Comparison of ENCODE assay signal across 13 cellular contexts in genomic region chr10:98344589-98345038, GRCh38.
DNase-seq lines count a peak whose midpoint lies in the region; ATAC-seq and TF ChIP-seq lines count a peak whose summit lies in the region.
"Had no signal": no experiment of that assay in that cellular context is flagged by ENCODE, and none has a peak within 500 bp of the region (broad histone marks: within the 10 kb centered on the region; RNA-seq: fewer than 3 reads in every experiment).

No MANE protein-coding gene starts in this region.

- peak; percentile 96 for DNase-seq in MG63
- DNase-seq in choroid plexus epithelial cell (ENCODE audit: low read depth) = peak; percentile 87
- peak; percentile 63 to 67 (median 66) for DNase-seq in right lobe of liver
- peak in 1 of 2 donors; percentile 52 for DNase-seq in upper lobe of left lung
- DNase-seq in H4 (ENCODE audit: low spot score) = no peak
- DNase-seq: activated B cell treated with CpG ODN at 0.5 μM for 24 hours; activated naive CD4-positive, alpha-beta T cell treated with anti-CD3 and anti-CD28 coated beads, Interleukin-2, amount 10 ng/mL, durations not matched to agents 7 days and 5 days; mesendoderm; OCI-M1; substantia nigra had no signal

- H3K4me1 ChIP-seq in right lobe of liver (no peaks in the 10 kb centered on the region), upper lobe of left lung (peaks cover 0 to 16% (median 9%) of the 10 kb centered on the region in 4 donors)

- TF ChIP-seq EP300 in upper lobe of left lung (IDR thresholded peaks at IDR 0.05) = no peak

- H3K27me3 ChIP-seq in MG63 (no peaks in the 10 kb centered on the region), right lobe of liver (no peaks in the 10 kb centered on the region), upper lobe of left lung (no peaks in the 10 kb centered on the region)

- H3K4me3 ChIP-seq in MG63 = no peak overlapping the region
- no peak overlapping the region for H3K4me3 ChIP-seq in choroid plexus epithelial cell (ENCODE audit: low read depth, low read length)
- no peak overlapping the region for H3K4me3 ChIP-seq in right lobe of liver
- no peak overlapping the region for H3K4me3 ChIP-seq in upper lobe of left lung

- no peak for TF ChIP-seq POLR2A in right lobe of liver (IDR thresholded peaks at IDR 0.05)
- TF ChIP-seq POLR2A in upper lobe of left lung (IDR thresholded peaks at IDR 0.05) = no peak

- intact Hi-C loops in right lobe of liver (cut with DNase I) = no loop called here

- 40% methylated on average over 6 of the region's 6 CpGs for WGBS in right lobe of liver (ENCODE audit: insufficient coverage, low coverage, low lambda C conversion rate, missing lambda C conversion rate)
- WGBS in upper lobe of left lung, 2 donors = 32 to 33% methylated on average over 6 of the region's 6 CpGs

- H3K36me3 ChIP-seq in MG63 (no peaks in the 10 kb centered on the region), right lobe of liver (no peaks in the 10 kb centered on the region), upper lobe of left lung (no peaks in the 10 kb centered on the region)

- TF ChIP-seq CTCF in choroid plexus epithelial cell (conservative IDR thresholded peaks at IDR 0.05; ENCODE audit: low read depth, low read length) (no peak), right lobe of liver (IDR thresholded peaks at IDR 0.05) (no peak), upper lobe of left lung (IDR thresholded peaks at IDR 0.05) (no peak)

- ATAC-seq in right lobe of liver = peak; percentile 81 to 89 (median 83)
- ATAC-seq in upper lobe of left lung (ENCODE audit: low FRiP score in 2 of 2) = peak; percentile 54 to 80
- ATAC-seq in SK-N-SH treated with all-trans-retinoic acid at 6 μM for 48 hours = no peak
- no peak for ATAC-seq in HG02852 (IDR thresholded peaks at IDR 0.05; ENCODE audit: unreplicated experiment)
- no peak for ATAC-seq in GM21447 (IDR thresholded peaks at IDR 0.05; ENCODE audit: unreplicated experiment)

- no peak overlapping the region for H3K27ac ChIP-seq in right lobe of liver
- H3K27ac ChIP-seq in upper lobe of left lung = no peak overlapping the region

- H3K9me3 ChIP-seq in MG63 (peaks cover 11% of the 10 kb centered on the region), right lobe of liver (no peaks in the 10 kb centered on the region), upper lobe of left lung (peaks cover 0 to 16% (median 10%) of the 10 kb centered on the region in 4 donors)

TF ChIP-seq in SK-N-SH treated with all-trans-retinoic acid at 6 μM for 48 hours, 23 proteins besides CTCF, POLR2A, EP300 and RAD21:
- TF ChIP-seq CSDC2 (CRISPR knock-in tag; IDR thresholded peaks at IDR 0.05) (no peak), TOX (CRISPR knock-in tag; IDR thresholded peaks at IDR 0.05; ENCODE audit: borderline replicate concordance) (no peak), ZFP30 (CRISPR knock-in tag; IDR thresholded peaks at IDR 0.05) (no peak), ZFP3 (CRISPR knock-in tag; IDR thresholded peaks at IDR 0.05) (no peak), TSHZ2 (CRISPR knock-in tag; IDR thresholded peaks at IDR 0.05) (no peak), ZC3H10 (CRISPR knock-in tag; IDR thresholded peaks at IDR 0.05) (no peak), BACH2 (CRISPR knock-in tag; IDR thresholded peaks at IDR 0.05; ENCODE audit: borderline replicate concordance) (no peak), TCF4 (CRISPR knock-in tag; IDR thresholded peaks at IDR 0.05; ENCODE audit: borderline replicate concordance) (no peak), CSRNP3 (CRISPR knock-in tag; IDR thresholded peaks at IDR 0.05) (no peak), ISL1 (CRISPR knock-in tag; IDR thresholded peaks at IDR 0.05) (no peak), ARNTL (CRISPR knock-in tag; IDR thresholded peaks at IDR 0.05; ENCODE audit: borderline replicate concordance, low read depth) (no peak), GLIS3 (CRISPR knock-in tag; IDR thresholded peaks at IDR 0.05) (no peak), ZNF8 (CRISPR knock-in tag; IDR thresholded peaks at IDR 0.05) (no peak), RARB (CRISPR knock-in tag; IDR thresholded peaks at IDR 0.05) (no peak), OSR1 (CRISPR knock-in tag; IDR thresholded peaks at IDR 0.05) (no peak), ZNF565 (CRISPR knock-in tag; conservative IDR thresholded peaks at IDR 0.05; ENCODE audit: low read depth) (no peak), ZNF70 (CRISPR knock-in tag; IDR thresholded peaks at IDR 0.05) (no peak)
- TF ChIP-seq, protein P1, sequence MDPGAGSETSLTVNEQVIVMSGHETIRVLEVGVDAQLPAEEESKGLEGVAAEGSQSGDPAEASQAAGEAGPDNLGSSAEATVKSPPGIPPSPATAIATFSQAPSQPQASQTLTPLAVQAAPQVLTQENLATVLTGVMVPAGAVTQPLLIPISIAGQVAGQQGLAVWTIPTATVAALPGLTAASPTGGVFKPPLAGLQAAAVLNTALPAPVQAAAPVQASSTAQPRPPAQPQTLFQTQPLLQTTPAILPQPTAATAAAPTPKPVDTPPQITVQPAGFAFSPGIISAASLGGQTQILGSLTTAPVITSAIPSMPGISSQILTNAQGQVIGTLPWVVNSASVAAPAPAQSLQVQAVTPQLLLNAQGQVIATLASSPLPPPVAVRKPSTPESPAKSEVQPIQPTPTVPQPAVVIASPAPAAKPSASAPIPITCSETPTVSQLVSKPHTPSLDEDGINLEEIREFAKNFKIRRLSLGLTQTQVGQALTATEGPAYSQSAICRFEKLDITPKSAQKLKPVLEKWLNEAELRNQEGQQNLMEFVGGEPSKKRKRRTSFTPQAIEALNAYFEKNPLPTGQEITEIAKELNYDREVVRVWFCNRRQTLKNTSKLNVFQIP (CRISPR knock-in tag; IDR thresholded peaks at IDR 0.05; ENCODE audit: borderline replicate concordance, low read depth) = no peak
- TF ChIP-seq, protein P2, sequence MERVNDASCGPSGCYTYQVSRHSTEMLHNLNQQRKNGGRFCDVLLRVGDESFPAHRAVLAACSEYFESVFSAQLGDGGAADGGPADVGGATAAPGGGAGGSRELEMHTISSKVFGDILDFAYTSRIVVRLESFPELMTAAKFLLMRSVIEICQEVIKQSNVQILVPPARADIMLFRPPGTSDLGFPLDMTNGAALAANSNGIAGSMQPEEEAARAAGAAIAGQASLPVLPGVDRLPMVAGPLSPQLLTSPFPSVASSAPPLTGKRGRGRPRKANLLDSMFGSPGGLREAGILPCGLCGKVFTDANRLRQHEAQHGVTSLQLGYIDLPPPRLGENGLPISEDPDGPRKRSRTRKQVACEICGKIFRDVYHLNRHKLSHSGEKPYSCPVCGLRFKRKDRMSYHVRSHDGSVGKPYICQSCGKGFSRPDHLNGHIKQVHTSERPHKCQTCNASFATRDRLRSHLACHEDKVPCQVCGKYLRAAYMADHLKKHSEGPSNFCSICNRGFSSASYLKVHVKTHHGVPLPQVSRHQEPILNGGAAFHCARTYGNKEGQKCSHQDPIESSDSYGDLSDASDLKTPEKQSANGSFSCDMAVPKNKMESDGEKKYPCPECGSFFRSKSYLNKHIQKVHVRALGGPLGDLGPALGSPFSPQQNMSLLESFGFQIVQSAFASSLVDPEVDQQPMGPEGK (CRISPR knock-in tag; IDR thresholded peaks at IDR 0.05; ENCODE audit: borderline replicate concordance) = no peak
TF ChIP-seq in SK-N-SH treated with all-trans-retinoic acid at 6 μM for 48 hours: peak in this region for 0.

Comparison
In these comparisons a context has a peak if more than half of its experiments do, and no peak if none do; other contexts are left out.
1. ATAC-seq: peak in right lobe of liver (4 of 4) and upper lobe of left lung (2 of 2); none in SK-N-SH treated with all-trans-retinoic acid at 6 μM for 48 hours (single experiment), HG02852 (single experiment) and GM21447 (single experiment).